ENCODE assay signal across 14 cellular contexts in the genomic region with DNA sequence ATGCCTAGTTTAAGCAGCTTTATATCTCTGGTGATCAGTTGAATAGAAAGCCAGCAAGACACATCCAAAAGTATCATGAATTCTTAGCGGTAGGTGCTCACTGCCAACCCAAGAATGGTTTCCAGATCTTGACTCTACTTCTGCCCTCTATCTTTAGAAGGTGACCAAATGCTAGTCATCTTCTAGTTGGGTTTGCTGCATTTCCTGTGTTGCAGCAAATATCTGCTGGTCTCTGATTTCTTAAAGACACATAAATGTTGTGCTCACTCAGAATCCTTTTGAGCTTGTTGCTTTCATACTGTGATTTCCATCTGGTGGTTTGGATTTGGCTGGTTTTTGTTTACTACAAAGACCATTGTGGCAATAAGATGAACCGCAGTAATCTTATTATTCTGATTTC. TPM values are rescaled to one million over a fixed set of nuclear protein-coding genes. Genes with fewer than 3 reads are reported as not detected.
DNase-seq lines count a peak whose midpoint lies in the region; ATAC-seq and TF ChIP-seq lines count a peak whose summit lies in the region.
"Had no signal": no experiment of that assay in that cellular context is flagged by ENCODE, and none has a peak within 500 bp of the region (broad histone marks: within the 10 kb centered on the region; RNA-seq: fewer than 3 reads in every experiment).

No MANE protein-coding gene starts in this region.

- peak overlapping the region; percentile 70 for H3K27ac Mint-ChIP-seq in activated CD4-positive, alpha-beta memory T cell treated with anti-CD3 and anti-CD28 coated beads, Interleukin-2, amount 10 ng/mL, durations not matched to agents 7 days and 5 days
- H3K27ac Mint-ChIP-seq in nephron, result no peak overlapping the region

- TF ChIP-seq RAD21 in SK-N-SH (IDR thresholded peaks at IDR 0.05; ENCODE audit: low read length), result no peak

- H3K9me3 ChIP-seq in SK-N-SH, result no peaks in the 10 kb centered on the region
- no peaks in the 10 kb centered on the region for H3K9me3 ChIP-seq in MG63
- H3K9me3 ChIP-seq in suprapubic skin, result no peaks in the 10 kb centered on the region
- H3K9me3 ChIP-seq: sigmoid colon, tibial artery had no signal

- no peaks in the 10 kb centered on the region for H3K9me3 Mint-ChIP-seq in activated CD4-positive, alpha-beta memory T cell treated with anti-CD3 and anti-CD28 coated beads, Interleukin-2, amount 10 ng/mL, durations not matched to agents 7 days and 5 days
- H3K9me3 Mint-ChIP-seq in nephron, result no peaks in the 10 kb centered on the region

- peak overlapping the region; percentile 57 for H3K4me2 ChIP-seq in SK-N-SH

- POLR2A ChIA-PET in SK-N-SH (lab: Yijun Ruan, JAX), result no interaction called here
- POLR2A ChIA-PET in activated CD4-positive, alpha-beta memory T cell treated with anti-CD3 and anti-CD28 coated beads, Interleukin-2, amount 10 ng/mL, durations not matched to agents 7 days and 5 days (lab: Charles Lee), result interaction anchor here (1.2 to 2.2 kb wide), 2 partner anchors 10 to 155 kb away, joined by 6 to 10 read pairs; no protein-coding TSS in a partner anchor

- H3K9me2 ChIP-seq in SK-N-SH, result no peaks in the 10 kb centered on the region

- DNase-seq in SK-N-SH, result no peak
- DNase-seq in MG63, result no peak
- no peak for DNase-seq in activated CD4-positive, alpha-beta memory T cell treated with anti-CD3 and anti-CD28 coated beads, Interleukin-2, amount 10 ng/mL, durations not matched to agents 7 days and 5 days
- no peak for DNase-seq in HK-2 (ENCODE audit: unreplicated experiment)
- DNase-seq in suprapubic skin (ENCODE audit: low spot score in 2 of 2), result no peak
- DNase-seq in GM19240 (ENCODE audit: insufficient read length, low spot score), result no peak
- DNase-seq: 8988T, activated gamma-delta T cell, HCEC 1CT, NCI-H2171 treated with DMSO at 0.1 percent for 48 hours, sigmoid colon, tibial artery had no signal

- H3K36me3 Mint-ChIP-seq in activated CD4-positive, alpha-beta memory T cell treated with anti-CD3 and anti-CD28 coated beads, Interleukin-2, amount 10 ng/mL, durations not matched to agents 7 days and 5 days (ENCODE audit: low read depth), result peaks cover 56% of the 10 kb centered on the region
- H3K36me3 Mint-ChIP-seq in nephron (ENCODE audit: low read depth), result peaks cover 31% of the 10 kb centered on the region

- H3K27me3 Mint-ChIP-seq in activated CD4-positive, alpha-beta memory T cell treated with anti-CD3 and anti-CD28 coated beads, Interleukin-2, amount 10 ng/mL, durations not matched to agents 7 days and 5 days, result no peaks in the 10 kb centered on the region
- H3K27me3 Mint-ChIP-seq in nephron (ENCODE audit: low read depth), result no peaks in the 10 kb centered on the region

- H3K4me1 Mint-ChIP-seq in activated CD4-positive, alpha-beta memory T cell treated with anti-CD3 and anti-CD28 coated beads, Interleukin-2, amount 10 ng/mL, durations not matched to agents 7 days and 5 days, result peaks cover 61% of the 10 kb centered on the region
- peaks cover 36% of the 10 kb centered on the region for H3K4me1 Mint-ChIP-seq in nephron

- no peak for TF ChIP-seq POLR2A in suprapubic skin (IDR thresholded peaks at IDR 0.05)

- peaks cover 5% of the 10 kb centered on the region for H3F3A ChIP-seq in SK-N-SH (replicated peaks; ENCODE audit: insufficient read depth)

- peaks cover 97% of the 10 kb centered on the region for H3K79me2 ChIP-seq in SK-N-SH (ENCODE audit: insufficient read depth)

- CTCF ChIA-PET in SK-N-SH (lab: Yijun Ruan, JAX), result interaction anchor here (1.3 to 9.1 kb wide), 2 partner anchors 17 to 68 kb away, joined by 3 to 78 read pairs; no protein-coding TSS in a partner anchor
- CTCF ChIA-PET in activated CD4-positive, alpha-beta memory T cell treated with anti-CD3 and anti-CD28 coated beads, Interleukin-2, amount 10 ng/mL, durations not matched to agents 7 days and 5 days (lab: Charles Lee), result interaction anchor here (0.6 to 4.3 kb wide), 4 partner anchors 17 to 519 kb away, joined by 3 to 22 read pairs (median 4); no protein-coding TSS in a partner anchor

- no peak for TF ChIP-seq EP300 in SK-N-SH (IDR thresholded peaks at IDR 0.05; ENCODE audit: borderline replicate concordance in 1 of 2, low read depth in 1 of 2, low read length in 1 of 2)
- no peak for TF ChIP-seq EP300 in suprapubic skin (IDR thresholded peaks at IDR 0.05)

- H2AFZ ChIP-seq in SK-N-SH (ENCODE audit: low read depth), result no peak overlapping the region

- H3K4me3 ChIP-seq in SK-N-SH (ENCODE audit: low read depth in 2 of 2, low read length in 1 of 2) (peak overlapping the region in 1 of 2 experiments; percentile 17; a peak in 2 of 4 replicates), MG63 (peak overlapping the region; percentile 87), suprapubic skin (no peak overlapping the region)
- H3K4me3 ChIP-seq: sigmoid colon, tibial artery had no signal

- H3K27me3 ChIP-seq in SK-N-SH (ENCODE audit: insufficient read depth) (no peaks in the 10 kb centered on the region), MG63 (no peaks in the 10 kb centered on the region), suprapubic skin (no peaks in the 10 kb centered on the region)
- H3K27me3 ChIP-seq: sigmoid colon, tibial artery had no signal

- no peak overlapping the region for H3K9ac ChIP-seq in SK-N-SH

- peaks cover 26% of the 10 kb centered on the region; the same call in 1 of the 2 replicates for H4K20me1 ChIP-seq in SK-N-SH (ENCODE audit: insufficient read depth)

- no peak for TF ChIP-seq CTCF in SK-N-SH (IDR thresholded peaks at IDR 0.05)
- TF ChIP-seq CTCF in nephron (IDR thresholded peaks at IDR 0.05; ENCODE audit: unreplicated experiment in 3 of 3), result no peak
- no peak for TF ChIP-seq CTCF in suprapubic skin (IDR thresholded peaks at IDR 0.05)

- ATAC-seq in SK-N-SH treated with all-trans-retinoic acid at 6 μM for 48 hours, result no peak

- H3K27ac ChIP-seq in SK-N-SH (ENCODE audit: low read depth in 2 of 2, low read length in 1 of 2) (no peak overlapping the region), suprapubic skin (no peak overlapping the region)
- H3K27ac ChIP-seq: sigmoid colon, tibial artery had no signal

- H3K4me1 ChIP-seq in SK-N-SH (ENCODE audit: control insufficient read depth in 1 of 2, insufficient read depth in 2 of 2, low read depth in 1 of 2, low read length in 1 of 2) (peaks cover 0 to 10% of the 10 kb centered on the region in 2 experiments; a peak in 3 of 4 replicates), suprapubic skin (peaks cover 41% of the 10 kb centered on the region)

- peaks cover 36 to 38% of the 10 kb centered on the region in 2 experiments for H3K36me3 ChIP-seq in SK-N-SH (replicated peaks in 1 of 2; ENCODE audit: control insufficient read depth in 1 of 2, insufficient read depth in 2 of 2, low read length in 1 of 2)
- H3K36me3 ChIP-seq in MG63, result peaks cover 37% of the 10 kb centered on the region
- H3K36me3 ChIP-seq in suprapubic skin, result peaks cover 38% of the 10 kb centered on the region

- peak overlapping the region; percentile 66 for H3K4me3 Mint-ChIP-seq in activated CD4-positive, alpha-beta memory T cell treated with anti-CD3 and anti-CD28 coated beads, Interleukin-2, amount 10 ng/mL, durations not matched to agents 7 days and 5 days
- H3K4me3 Mint-ChIP-seq in nephron, result peak overlapping the region; percentile 60 to 79 (median 62)

- 62% methylated on average over 2 of the region's 2 CpGs for WGBS in SK-N-SH (ENCODE audit: low lambda C conversion rate)
- WGBS in suprapubic skin, result 93% methylated on average over 2 of the region's 2 CpGs

TF ChIP-seq in SK-N-SH, 30 proteins besides CTCF, POLR2A, EP300 and RAD21 (continues in another document):
- TF ChIP-seq, protein P1, sequence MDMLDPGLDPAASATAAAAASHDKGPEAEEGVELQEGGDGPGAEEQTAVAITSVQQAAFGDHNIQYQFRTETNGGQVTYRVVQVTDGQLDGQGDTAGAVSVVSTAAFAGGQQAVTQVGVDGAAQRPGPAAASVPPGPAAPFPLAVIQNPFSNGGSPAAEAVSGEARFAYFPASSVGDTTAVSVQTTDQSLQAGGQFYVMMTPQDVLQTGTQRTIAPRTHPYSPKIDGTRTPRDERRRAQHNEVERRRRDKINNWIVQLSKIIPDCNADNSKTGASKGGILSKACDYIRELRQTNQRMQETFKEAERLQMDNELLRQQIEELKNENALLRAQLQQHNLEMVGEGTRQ (IDR thresholded peaks at IDR 0.05; ENCODE audit: borderline replicate concordance, low read depth, low read length), result no peak
- TF ChIP-seq MXI1 (IDR thresholded peaks at IDR 0.05; ENCODE audit: low read depth, low read length), result no peak

TF ChIP-seq in SK-N-SH treated with all-trans-retinoic acid at 6 μM for 48 hours, 23 proteins besides CTCF, POLR2A, EP300 and RAD21:
- no peak for TF ChIP-seq ZFP3 (CRISPR knock-in tag; IDR thresholded peaks at IDR 0.05)

RNA-seq across cellular contexts. Expression of a gene that starts 2.2 kb away (rescaled TPM):
- 139 and 141 TPM in 2 replicates for polyA plus RNA-seq in SK-N-SH (2012; rRNA removed)
- 163 and 170 TPM in 2 replicates for polyA plus RNA-seq in SK-N-SH (2012; cell fraction: cytosol; rRNA removed)
- 69.6 and 97.8 TPM in 2 replicates for polyA plus RNA-seq in SK-N-SH (2012; cell fraction: nucleus; rRNA removed)
- 201 and 294 TPM in 2 replicates for total RNA-seq in MG63 (2014; rRNA removed; shearing (Covaris generic); ENCODE audit: low replicate concordance)
- 10 to 100 TPM; 89.5 to 95.1 TPM for total RNA-seq in activated CD4-positive, alpha-beta memory T cell treated with anti-CD3 and anti-CD28 coated beads, Interleukin-2, amount 10 ng/mL, durations not matched to agents 7 days and 5 days
- 10 to 100 TPM; 58.1 to 86.7 (median 69.3) TPM for total RNA-seq in suprapubic skin

RNA-seq across cellular contexts. Expression of a gene that starts 2.5 kb away (rescaled TPM):
- 61.2 and 70.7 TPM in 2 replicates for polyA plus RNA-seq in SK-N-SH (2012; rRNA removed)
- 69.4 and 69.8 TPM in 2 replicates for polyA plus RNA-seq in SK-N-SH (2012; cell fraction: cytosol; rRNA removed)
- 33.2 and 62.5 TPM in 2 replicates for polyA plus RNA-seq in SK-N-SH (2012; cell fraction: nucleus; rRNA removed)
- total RNA-seq in MG63 (2014; rRNA removed; shearing (Covaris generic); ENCODE audit: low replicate concordance), result 67.7 and 78.4 TPM in 2 replicates
- total RNA-seq in activated CD4-positive, alpha-beta memory T cell treated with anti-CD3 and anti-CD28 coated beads, Interleukin-2, amount 10 ng/mL, durations not matched to agents 7 days and 5 days, result 10 to 100 TPM; 91.6 to 91.7 TPM
- total RNA-seq in suprapubic skin, result 10 to 100 TPM; 37.2 to 49.2 (median 41.8) TPM
